ENCODE assay signal across 8 cellular contexts in genomic region chr12:20950248-20950647, GRCh38.
DNase-seq lines count a peak whose midpoint lies in the region; ATAC-seq and TF ChIP-seq lines count a peak whose summit lies in the region.

No MANE protein-coding gene starts in this region.

- TF ChIP-seq RAD21 in liver (IDR thresholded peaks at IDR 0.05), result peak; percentile 73

- in situ Hi-C loops in Caki2 (cut with HindIII; ENCODE audit: low pct_unique_long_range_greater_than_20kb, low sequenced_read_pairs), result no loop called here

- DNase-seq in Caki2 (ENCODE audit: low read depth) (peak; percentile 25), HS-5 (ENCODE audit: low read depth) (peak; percentile 18), SW480 (ENCODE audit: low spot score) (peak; percentile 59), tibial artery (no peak), aorta (no peak)
- DNase-seq in stimulated activated CD4-positive, alpha-beta T cell treated with anti-CD3 and anti-CD28 coated beads, Interleukin-15, amount 100 ng/mL, for 24 hours, result no peak

- H3K27me3 ChIP-seq in liver (ENCODE audit: control insufficient read depth in 4 of 4, insufficient read depth in 4 of 4, low read length in 3 of 4) (no peaks in the 10 kb centered on the region), tibial artery (no peaks in the 10 kb centered on the region), aorta (ENCODE audit: control insufficient read depth in 1 of 2, insufficient read depth in 2 of 2, low read length in 1 of 2) (no peaks in the 10 kb centered on the region)

- TF ChIP-seq CTCF in liver (IDR thresholded peaks at IDR 0.05; ENCODE audit: low read depth, low read length, missing input control) (peak; percentile 44), tibial artery (IDR thresholded peaks at IDR 0.05) (peak in 1 of 2 experiments; percentile 29)

- WGBS in liver, result 78% methylated on average over 3 of the region's 3 CpGs
- WGBS in aorta, 2 donors, result 74 to 83% methylated on average over 3 of the region's 3 CpGs

- intact Hi-C loops in tibial artery (cut with DNase I; ENCODE audit: low total_unique reads), result no loop called here
- intact Hi-C loops in aorta (cut with DNase I), result no loop called here

- no peak overlapping the region for H3K9ac ChIP-seq in liver (ENCODE audit: low read depth in 1 of 2, low read length in 2 of 2)

- ATAC-seq in GM19455 (IDR thresholded peaks at IDR 0.05; ENCODE audit: unreplicated experiment) (peak; percentile 87), aorta (ENCODE audit: low FRiP score) (no peak)

- H3K4me1 ChIP-seq in liver (ENCODE audit: control insufficient read depth in 4 of 4, insufficient read depth in 4 of 4, low read length in 3 of 4) (no peaks in the 10 kb centered on the region), tibial artery (no peaks in the 10 kb centered on the region), aorta (ENCODE audit: control insufficient read depth in 1 of 2, insufficient read depth in 2 of 2, low read length in 2 of 2) (no peaks in the 10 kb centered on the region)

- H3K4me3 ChIP-seq in liver (ENCODE audit: low read depth in 1 of 3, low read length in 3 of 3) (no peak overlapping the region), tibial artery (no peak overlapping the region), aorta (ENCODE audit: low read length in 2 of 2) (no peak overlapping the region)

- H3K36me3 ChIP-seq in liver (ENCODE audit: control insufficient read depth in 4 of 4, insufficient read depth in 3 of 4, low read depth in 1 of 4, low read length in 3 of 4) (no peaks in the 10 kb centered on the region), tibial artery (no peaks in the 10 kb centered on the region), aorta (ENCODE audit: control insufficient read depth in 1 of 2, insufficient read depth in 2 of 2, low read length in 1 of 2) (no peaks in the 10 kb centered on the region)

- no peaks in the 10 kb centered on the region for H3K9me3 ChIP-seq in liver (ENCODE audit: control insufficient read depth in 4 of 4, low read length in 3 of 4)
- H3K9me3 ChIP-seq in tibial artery, result no peaks in the 10 kb centered on the region
- H3K9me3 ChIP-seq in aorta (ENCODE audit: control insufficient read depth, low read length), result peaks cover 2% of the 10 kb centered on the region

- H3K27ac ChIP-seq in liver (ENCODE audit: low read depth in 1 of 2, low read length in 2 of 2) (no peak overlapping the region), tibial artery (no peak overlapping the region), aorta (ENCODE audit: low read depth in 1 of 2, low read length in 2 of 2) (no peak overlapping the region)

TF ChIP-seq in liver, 16 proteins besides CTCF, POLR2A, EP300 and RAD21:
- TF ChIP-seq RXRA (IDR thresholded peaks at IDR 0.05) (no peak), FOXA1 (IDR thresholded peaks at IDR 0.05) (no peak), JUND (IDR thresholded peaks at IDR 0.05) (no peak), TAF1 (conservative IDR thresholded peaks at IDR 0.05) (no peak), EGR1 (IDR thresholded peaks at IDR 0.05; ENCODE audit: low read depth in 2 of 2) (no peak), ZBTB33 (IDR thresholded peaks at IDR 0.05) (no peak), GABPA (IDR thresholded peaks at IDR 0.05 in 1 of 2, conservative IDR thresholded peaks at IDR 0.05 in 1 of 2) (no peak), YY1 (IDR thresholded peaks at IDR 0.05) (no peak), HNF4G (IDR thresholded peaks at IDR 0.05) (no peak)

Comparison
In these comparisons a context has a peak if more than half of its experiments do, and no peak if none do; other contexts are left out.
1. DNase-seq: peak in Caki2 (single experiment), HS-5 (single experiment) and SW480 (single experiment); none in tibial artery (0 of 2), aorta (0 of 2) and stimulated activated CD4-positive, alpha-beta T cell treated with anti-CD3 and anti-CD28 coated beads, Interleukin-15, amount 100 ng/mL, for 24 hours (single experiment).